20 cellular contexts compared by ENCODE assay signal in the genomic region with DNA sequence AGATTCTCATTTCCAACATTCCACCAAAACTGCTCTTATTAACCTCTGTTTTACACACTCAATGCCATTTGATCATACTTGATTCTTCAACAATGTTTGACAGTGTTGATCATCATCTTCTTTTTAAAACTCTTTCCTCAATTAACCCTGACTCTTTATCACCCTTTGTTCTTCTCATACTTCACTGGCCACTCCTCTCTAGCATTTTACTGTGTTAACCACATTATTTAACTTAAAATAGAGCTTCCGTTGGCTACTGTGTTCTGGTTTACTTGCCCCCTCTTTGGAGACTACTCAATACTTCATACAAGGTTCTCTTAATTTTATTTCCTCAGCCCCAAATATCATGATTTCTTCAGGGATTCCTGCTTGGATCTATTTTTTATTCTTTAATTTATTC.
DNase-seq lines count a peak whose midpoint lies in the region; ATAC-seq and FAIRE-seq lines count a peak whose summit lies in the region.
"Had no signal": no experiment of that assay in that cellular context is flagged by ENCODE, and none has a peak within 500 bp of the region (broad histone marks: within the 10 kb centered on the region; RNA-seq: fewer than 3 reads in every experiment).

No MANE protein-coding gene starts in this region.

- FAIRE-seq in RCC 7860 (lab: Jason Lieb, UNC): no peak

- DNase-seq in NOMO-1 treated with DMSO at 0.1 percent for 48 hours (lab: John Stamatoyannopoulos, UW; ENCODE audit: unreplicated experiment) (peak; percentile 53), NOMO-1 treated with dmso at 0.1 percent for 144 hours (lab: John Stamatoyannopoulos, UW; ENCODE audit: unreplicated experiment) (no peak), GM03348 (ENCODE audit: low spot score) (no peak), RCC 7860 (ENCODE audit: low spot score) (no peak)
- DNase-seq: 8988T; DMS53; EL; GF-D8; H7; KBM-7; NCI-H1417; NCI-H1694 treated with DMSO at 0.1 percent for 48 hours; NCI-H69; NK-92 treated with Interleukin-12 subunit alpha and Interleukin-12 subunit beta, amount 100 ng/mL, for 24 hours; OCI-M1; T1000 had no signal

- ATAC-seq in GM18909 (IDR thresholded peaks at IDR 0.05; ENCODE audit: poor library complexity, unreplicated experiment): peak; percentile 59
- peak; percentile 56 for ATAC-seq in HG03432 (IDR thresholded peaks at IDR 0.05; ENCODE audit: unreplicated experiment)
- ATAC-seq in GM21390 (IDR thresholded peaks at IDR 0.05; ENCODE audit: unreplicated experiment): no peak
- ATAC-seq: Right ventricle myocardium inferior had no signal
